26 cellular contexts compared by ENCODE assay signal in the genomic region with DNA sequence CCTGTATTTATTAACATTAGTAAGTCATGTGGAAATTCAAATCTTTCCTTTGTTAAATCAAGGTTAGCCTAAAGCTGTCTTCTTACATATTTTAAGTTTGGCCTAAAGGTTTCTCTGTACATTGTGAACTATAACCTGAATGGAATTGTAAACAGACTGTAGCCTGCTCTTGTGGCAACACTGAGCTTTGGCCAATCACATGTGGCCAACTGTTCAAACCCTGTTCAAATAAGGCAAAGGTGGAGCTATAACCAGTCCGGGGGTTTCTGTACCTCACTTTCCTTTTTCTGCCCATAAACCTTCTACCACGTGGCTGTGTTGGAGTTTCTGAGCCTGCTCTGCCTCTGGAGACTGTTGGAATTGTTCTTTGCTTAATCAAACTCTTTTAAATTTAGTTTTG. TPM values are rescaled to one million over a fixed set of nuclear protein-coding genes. Genes with fewer than 3 reads are reported as not detected.
DNase-seq lines count a peak whose midpoint lies in the region; ATAC-seq and TF ChIP-seq lines count a peak whose summit lies in the region.
"Had no signal": no experiment of that assay in that cellular context is flagged by ENCODE, and none has a peak within 500 bp of the region (broad histone marks: within the 10 kb centered on the region; RNA-seq: fewer than 3 reads in every experiment).

No MANE protein-coding gene starts in this region.

- H3F3A ChIP-seq in SK-N-SH (replicated peaks; ENCODE audit: insufficient read depth) = no peaks in the 10 kb centered on the region

- DNase-seq in SK-N-SH (no peak), NCI-H69 (lab: John Stamatoyannopoulos, UW) (peak; percentile 54), left lobe of liver (ENCODE audit: low spot score) (no peak), transverse colon (peak; percentile 11), GM19238 (ENCODE audit: insufficient read length, low spot score) (no peak), type B pancreatic cell (ENCODE audit: extremely low spot score, unreplicated experiment) (no peak)
- no peak for DNase-seq in activated CD4-positive, CD25-positive, alpha-beta regulatory T cell treated with anti-CD3 and anti-CD28 coated beads, Interleukin-2, amount 50 U/mL, for 72 hours
- DNase-seq: activated CD4-positive, alpha-beta T cell treated with anti-CD3 and anti-CD28 coated beads, Interleukin-2, amount 10 ng/mL, durations not matched to agents 7 days and 5 days; central memory CD4-positive, alpha-beta T cell; foreskin melanocyte; hypothalamus; islet precursor cell; lower lobe of right lung; NCI-H1092 treated with DMSO at 0.1 percent for 48 hours; NCI-H2029; NCI-H345; spleen; stimulated activated naive CD8-positive, alpha-beta T cell treated with anti-CD3 and anti-CD28 coated beads, Interleukin-15, amount 100 ng/mL, for 72 hours; upper lobe of right lung had no signal

- peaks cover 16% of the 10 kb centered on the region for H3K27me3 Mint-ChIP-seq in type B pancreatic cell

- no peak for TF ChIP-seq RAD21 in SK-N-SH (IDR thresholded peaks at IDR 0.05; ENCODE audit: low read length)

- H3K4me2 ChIP-seq in SK-N-SH = no peak overlapping the region

- TF ChIP-seq CTCF in SK-N-SH (IDR thresholded peaks at IDR 0.05) (no peak), transverse colon (IDR thresholded peaks at IDR 0.05) (no peak), type B pancreatic cell (conservative IDR thresholded peaks at IDR 0.05) (no peak)

- no peak overlapping the region for H3K4me3 ChIP-seq in SK-N-SH (ENCODE audit: low read depth in 2 of 2, low read length in 1 of 2)
- no peak overlapping the region for H3K4me3 ChIP-seq in transverse colon
- H3K4me3 ChIP-seq: ascending aorta, lower lobe of right lung, SJSA1, spleen, upper lobe of right lung had no signal

- H3K27ac ChIP-seq in SK-N-SH (ENCODE audit: low read depth in 2 of 2, low read length in 1 of 2) (peak overlapping the region in 1 of 2 experiments; percentile 25; a peak in 1 of 4 replicates), transverse colon (peak overlapping the region in 3 of 4 donors; percentile 10 to 89 (median 73))
- H3K27ac ChIP-seq: ascending aorta, lower lobe of right lung, neutrophil, SJSA1, spleen, upper lobe of right lung had no signal

- H3K27me3 ChIP-seq in SK-N-SH (ENCODE audit: insufficient read depth) (no peaks in the 10 kb centered on the region), transverse colon (peaks cover 18% of the 10 kb centered on the region)
- H3K27me3 ChIP-seq: ascending aorta, SJSA1 had no signal

- H2AFZ ChIP-seq in SK-N-SH (ENCODE audit: low read depth) = peak overlapping the region; percentile 13; the same call in 1 of the 2 replicates

- no peaks in the 10 kb centered on the region for H3K9me3 Mint-ChIP-seq in type B pancreatic cell
- H3K9me3 Mint-ChIP-seq: activated CD4-positive, alpha-beta T cell treated with anti-CD3 and anti-CD28 coated beads, Interleukin-2, amount 10 ng/mL, durations not matched to agents 7 days and 5 days; activated naive CD4-positive, alpha-beta T cell treated with anti-CD3 and anti-CD28 coated beads, Interleukin-2, amount 50 U/mL, for 72 hours; stimulated activated naive CD8-positive, alpha-beta T cell treated with anti-CD3 and anti-CD28 coated beads, Interleukin-15, amount 100 ng/mL, for 72 hours; T-helper 1 cell treated with Interleukin-12 subunit alpha and Interleukin-12 subunit beta and Interleukin-4 antibody, amounts not matched to agents 30 μg/mL and 1 μg/mL, for 36 hours had no signal

- ATAC-seq in SK-N-SH treated with all-trans-retinoic acid at 6 μM for 48 hours = no peak
- ATAC-seq in left lobe of liver = peak; percentile 56
- ATAC-seq: activated naive CD4-positive, alpha-beta T cell treated with anti-CD3 and anti-CD28 coated beads, Interleukin-2, amount 50 U/mL, for 72 hours; lower lobe of right lung; stimulated activated naive CD8-positive, alpha-beta T cell treated with anti-CD3 and anti-CD28 coated beads, Interleukin-15, amount 100 ng/mL, for 72 hours; upper lobe of right lung had no signal

- no peaks in the 10 kb centered on the region for H3K36me3 Mint-ChIP-seq in type B pancreatic cell

- H3K4me1 ChIP-seq in SK-N-SH (ENCODE audit: control insufficient read depth in 1 of 2, insufficient read depth in 2 of 2, low read depth in 1 of 2, low read length in 1 of 2) (peaks cover 9 to 14% of the 10 kb centered on the region in 2 experiments; a peak in 3 of 4 replicates), transverse colon (peaks cover 0 to 33% (median 11%) of the 10 kb centered on the region in 4 donors)
- H3K4me1 ChIP-seq: ascending aorta had no signal

- in situ Hi-C loops in transverse colon (cut with MboI; ENCODE audit: low pct_ligation_motif_present in 1 of 4, low pct_unique_long_range_greater_than_20kb in 1 of 4, low sequenced_read_pairs in 3 of 4) = loop anchor here in 2 of 4 donors (10.0 to 25.0 kb wide), 2 partner anchors 531 to 538 kb away; no protein-coding TSS in a partner anchor

- 77% methylated on average over 2 of the region's 2 CpGs for WGBS in SK-N-SH (ENCODE audit: low lambda C conversion rate)
- WGBS in transverse colon (ENCODE audit: low coverage in 1 of 2), 2 donors = 27 to 28% methylated on average over 2 of the region's 2 CpGs

- no peaks in the 10 kb centered on the region for H3K9me2 ChIP-seq in SK-N-SH

- intact Hi-C loops in transverse colon (cut with DNase I; ENCODE audit: low total_unique reads) = no loop called here

- H3K27ac Mint-ChIP-seq in type B pancreatic cell = no peak overlapping the region
- H3K27ac Mint-ChIP-seq: activated CD4-positive, alpha-beta T cell treated with anti-CD3 and anti-CD28 coated beads, Interleukin-2, amount 10 ng/mL, durations not matched to agents 7 days and 5 days; activated naive CD4-positive, alpha-beta T cell treated with anti-CD3 and anti-CD28 coated beads, Interleukin-2, amount 50 U/mL, for 72 hours; stimulated activated naive CD8-positive, alpha-beta T cell treated with anti-CD3 and anti-CD28 coated beads, Interleukin-15, amount 100 ng/mL, for 72 hours; T-helper 1 cell treated with Interleukin-12 subunit alpha and Interleukin-12 subunit beta and Interleukin-4 antibody, amounts not matched to agents 30 μg/mL and 1 μg/mL, for 36 hours had no signal

- no peaks in the 10 kb centered on the region for H3K9me3 ChIP-seq in SK-N-SH
- no peaks in the 10 kb centered on the region for H3K9me3 ChIP-seq in transverse colon
- H3K9me3 ChIP-seq: ascending aorta, lower lobe of right lung, neutrophil, SJSA1, spleen, upper lobe of right lung had no signal

- H3K9ac ChIP-seq in SK-N-SH = no peak overlapping the region

- H4K20me1 ChIP-seq in SK-N-SH (ENCODE audit: insufficient read depth) = no peaks in the 10 kb centered on the region

- POLR2A ChIA-PET in SK-N-SH (lab: Yijun Ruan, JAX) = no interaction called here

- H3K4me1 Mint-ChIP-seq in type B pancreatic cell (ENCODE audit: unreplicated experiment) = peaks cover 35% of the 10 kb centered on the region

- H3K36me3 ChIP-seq in SK-N-SH (replicated peaks in 1 of 2; ENCODE audit: control insufficient read depth in 1 of 2, insufficient read depth in 2 of 2, low read length in 1 of 2) (no peaks in the 10 kb centered on the region), transverse colon (no peaks in the 10 kb centered on the region)
- H3K36me3 ChIP-seq: ascending aorta, lower lobe of right lung, neutrophil, SJSA1, spleen, upper lobe of right lung had no signal

- H3K79me2 ChIP-seq in SK-N-SH (ENCODE audit: insufficient read depth) = no peaks in the 10 kb centered on the region

- TF ChIP-seq POLR2A in transverse colon (IDR thresholded peaks at IDR 0.05) = no peak

- no peak overlapping the region for H3K4me3 Mint-ChIP-seq in type B pancreatic cell
- H3K4me3 Mint-ChIP-seq: activated CD4-positive, alpha-beta T cell treated with anti-CD3 and anti-CD28 coated beads, Interleukin-2, amount 10 ng/mL, durations not matched to agents 7 days and 5 days; stimulated activated naive CD8-positive, alpha-beta T cell treated with anti-CD3 and anti-CD28 coated beads, Interleukin-15, amount 100 ng/mL, for 72 hours; T-helper 1 cell treated with Interleukin-12 subunit alpha and Interleukin-12 subunit beta and Interleukin-4 antibody, amounts not matched to agents 30 μg/mL and 1 μg/mL, for 36 hours had no signal

- CTCF ChIA-PET in SK-N-SH (lab: Yijun Ruan, JAX) = interaction anchor here (1.5 kb wide), 1 partner anchor 202 kb away, joined by 3 read pairs; no protein-coding TSS in a partner anchor

- TF ChIP-seq EP300 in SK-N-SH (IDR thresholded peaks at IDR 0.05; ENCODE audit: borderline replicate concordance in 1 of 2, low read depth in 1 of 2, low read length in 1 of 2) (no peak), transverse colon (IDR thresholded peaks at IDR 0.05; ENCODE audit: low read depth) (no peak)

TF ChIP-seq in SK-N-SH, 30 proteins besides CTCF, POLR2A, EP300 and RAD21 (continues in another document):
- no peak for TF ChIP-seq FOSL2 (IDR thresholded peaks at IDR 0.05; ENCODE audit: borderline replicate concordance, low read depth)
- no peak for TF ChIP-seq RFX5 (IDR thresholded peaks at IDR 0.05; ENCODE audit: low read length)

TF ChIP-seq in SK-N-SH treated with all-trans-retinoic acid at 6 μM for 48 hours, 23 proteins besides CTCF, POLR2A, EP300 and RAD21:
- TF ChIP-seq RARB (CRISPR knock-in tag; IDR thresholded peaks at IDR 0.05) (no peak), CSRNP3 (CRISPR knock-in tag; IDR thresholded peaks at IDR 0.05) (no peak), ZFP3 (CRISPR knock-in tag; IDR thresholded peaks at IDR 0.05) (no peak), GLIS3 (CRISPR knock-in tag; IDR thresholded peaks at IDR 0.05) (no peak)
TF ChIP-seq in SK-N-SH treated with all-trans-retinoic acid at 6 μM for 48 hours: peak in this region for 0.

RNA-seq across cellular contexts. Expression of gene HAPLN1, which starts 3.3 kb away (rescaled TPM):
- 0.30 and 0.39 TPM in 2 replicates for polyA plus RNA-seq in SK-N-SH (2012; rRNA removed)
- 0.55 TPM in 2 replicates for polyA plus RNA-seq in SK-N-SH (2012; cell fraction: cytosol; rRNA removed)
- polyA plus RNA-seq in SK-N-SH (2012; cell fraction: nucleus; rRNA removed) = 0.18 and 0.27 TPM in 2 replicates
- total RNA-seq in left lobe of liver (not detected), transverse colon (1 to 10 TPM in 1 of 4 donors, under 1 TPM in 1, not detected in 2; 0.48 to 3.1 TPM), type B pancreatic cell (ENCODE audit: low replicate concordance) (3.1 and 5.5 TPM in 2 replicates)
- total RNA-seq: activated CD4-positive, alpha-beta T cell treated with anti-CD3 and anti-CD28 coated beads, Interleukin-2, amount 10 ng/mL, durations not matched to agents 7 days and 5 days; activated naive CD4-positive, alpha-beta T cell treated with anti-CD3 and anti-CD28 coated beads, Interleukin-2, amount 50 U/mL, for 72 hours; LHCN-M2; spleen had no signal
- polyA plus RNA-seq: spleen had no signal

Comparison
In these comparisons a context has a peak if more than half of its experiments do, and no peak if none do; other contexts are left out.
1. DNase-seq: peak in NCI-H69 (single experiment) and transverse colon (single experiment); none in SK-N-SH (single experiment), left lobe of liver (single experiment), GM19238 (single experiment), type B pancreatic cell (single experiment) and activated CD4-positive, CD25-positive, alpha-beta regulatory T cell treated with anti-CD3 and anti-CD28 coated beads, Interleukin-2, amount 50 U/mL, for 72 hours (single experiment).